In genomic region chr4:152063301-152064235, GRCh38 we compare ENCODE assay signal across 8 cellular contexts.
DNase-seq lines count a peak whose midpoint lies in the region; ATAC-seq and TF ChIP-seq lines count a peak whose summit lies in the region.

No MANE protein-coding gene starts in this region.

- H3K9me3 ChIP-seq in heart left ventricle (no peaks in the 10 kb centered on the region), colonic mucosa (no peaks in the 10 kb centered on the region), stomach (no peaks in the 10 kb centered on the region)

- DNase-seq in heart left ventricle: no peak
- DNase-seq in Right ventricle myocardium inferior (ENCODE audit: missing footprints): no peak
- peak; percentile 28 for DNase-seq in RPMI7951 (ENCODE audit: low read depth)
- DNase-seq in colonic mucosa: peak; percentile 54
- DNase-seq in stomach: peak; percentile 34
- no peak for DNase-seq in GM19238 (ENCODE audit: insufficient read length, low spot score)

- no peak for TF ChIP-seq EP300 in stomach (IDR thresholded peaks at IDR 0.05)

- no peak overlapping the region for H3K9ac ChIP-seq in colonic mucosa (ENCODE audit: low read depth in 2 of 2, low read length in 2 of 2)

- H3K36me3 ChIP-seq in heart left ventricle (no peaks in the 10 kb centered on the region), colonic mucosa (no peaks in the 10 kb centered on the region), stomach (no peaks in the 10 kb centered on the region)

- ATAC-seq in heart left ventricle (peak in 3 of 4 donors; percentile 20 to 45 (median 41)), Right ventricle myocardium inferior (no peak), HG02840 (IDR thresholded peaks at IDR 0.05; ENCODE audit: low FRiP score, unreplicated experiment) (no peak), HG03354 (IDR thresholded peaks at IDR 0.05; ENCODE audit: poor library complexity, severe bottlenecking, unreplicated experiment) (no peak)

- intact Hi-C loops in heart left ventricle (cut with DNase I): no loop called here
- intact Hi-C loops in Right ventricle myocardium inferior (cut with DNase I): no loop called here
- intact Hi-C loops in colonic mucosa (cut with DNase I): no loop called here
- intact Hi-C loops in stomach (cut with DNase I; ENCODE audit: low total_unique reads): no loop called here

- H3K27me3 ChIP-seq in heart left ventricle (no peaks in the 10 kb centered on the region), colonic mucosa (no peaks in the 10 kb centered on the region), stomach (no peaks in the 10 kb centered on the region)

- H3K4me3 ChIP-seq in heart left ventricle (no peak overlapping the region), colonic mucosa (no peak overlapping the region), stomach (no peak overlapping the region)

- H3K4me1 ChIP-seq in heart left ventricle: peaks cover 0 to 8% (median 0%) of the 10 kb centered on the region in 12 donors
- no peaks in the 10 kb centered on the region for H3K4me1 ChIP-seq in colonic mucosa
- H3K4me1 ChIP-seq in stomach: peaks cover 0 to 16% (median 6%) of the 10 kb centered on the region in 4 donors

- no peak for TF ChIP-seq CTCF in heart left ventricle (IDR thresholded peaks at IDR 0.05)
- TF ChIP-seq CTCF in colonic mucosa (IDR thresholded peaks at IDR 0.05): no peak
- peak in 1 of 7 experiments; percentile 7 for TF ChIP-seq CTCF in stomach (IDR thresholded peaks at IDR 0.05)

- 62 to 77% (median 66%) methylated on average over 13 of the region's 13 CpGs for WGBS in heart left ventricle, 4 donors
- 16 to 36% (median 23%) methylated on average over 12 to 13 of the region's 13 CpGs for WGBS in stomach, 5 donors

- TF ChIP-seq POLR2A in heart left ventricle (IDR thresholded peaks at IDR 0.05) (no peak), stomach (IDR thresholded peaks at IDR 0.05) (no peak)

- H3K27ac ChIP-seq in heart left ventricle (no peak overlapping the region), colonic mucosa (no peak overlapping the region), stomach (no peak overlapping the region)

Comparison
In these comparisons a context has a peak if more than half of its experiments do, and no peak if none do; other contexts are left out.
1. ATAC-seq: peak in heart left ventricle (3 of 4); none in Right ventricle myocardium inferior (single experiment), HG02840 (single experiment) and HG03354 (single experiment).
2. DNase-seq: peak in RPMI7951 (single experiment), colonic mucosa (single experiment) and stomach (single experiment); none in heart left ventricle (0 of 5), Right ventricle myocardium inferior (single experiment) and GM19238 (single experiment).